ENCODE assay signal across 30 cellular contexts in genomic region chr12:58285551-58285950, GRCh38.
DNase-seq lines count a peak whose midpoint lies in the region; ATAC-seq and TF ChIP-seq lines count a peak whose summit lies in the region.
"Had no signal": no experiment of that assay in that cellular context is flagged by ENCODE, and none has a peak within 500 bp of the region (broad histone marks: within the 10 kb centered on the region; RNA-seq: fewer than 3 reads in every experiment).

No MANE protein-coding gene starts in this region.

- H3K4me2 ChIP-seq in OCI-LY7 (ENCODE audit: low read length) = no peak overlapping the region

- no peak overlapping the region for H3K27ac Mint-ChIP-seq in WTC11
- H3K27ac Mint-ChIP-seq: activated T-helper 1 cell treated with anti-CD3 and anti-CD28 coated beads, Interleukin-12 subunit alpha, Interleukin-12 subunit beta, Interleukin-2, Interleukin-4 antibody, amounts not matched to agents 30 ng/mL and 10 ng/mL and 1 ng/mL, durations not matched to agents 14 hours and 24 hours and 36 hours; CD8-positive, alpha-beta memory T cell; effector memory CD8-positive, alpha-beta T cell; IgD-negative memory B cell had no signal

- CTCF ChIA-PET in WTC11 (lab: Charles Lee) (interaction anchor here (1.2 kb wide), 1 partner anchor 109 kb away, joined by 5 read pairs; no protein-coding TSS in a partner anchor), OCI-LY7 (lab: Charles Lee; ENCODE audit: unreplicated experiment) (interaction anchor here (0.6 kb wide), 1 partner anchor 435 kb away, joined by 3 read pairs; no protein-coding TSS in a partner anchor)

- H3K36me3 ChIP-seq in OCI-LY7 (ENCODE audit: insufficient read depth, low read length) = no peaks in the 10 kb centered on the region
- H3K36me3 ChIP-seq: breast epithelium, esophagus muscularis mucosa, gastrocnemius medialis, lower lobe of right lung, transverse colon had no signal

- no peaks in the 10 kb centered on the region for H3K9me2 ChIP-seq in OCI-LY7 (ENCODE audit: insufficient read depth, low read length)

- no peaks in the 10 kb centered on the region for H3K9me3 ChIP-seq in OCI-LY7 (ENCODE audit: low read length)
- H3K9me3 ChIP-seq: breast epithelium, gastrocnemius medialis, lower lobe of right lung had no signal

- no peak for TF ChIP-seq POLR2A in lower leg skin (IDR thresholded peaks at IDR 0.05)

- TF ChIP-seq CTCF in WTC11 (IDR thresholded peaks at IDR 0.05) (no peak), OCI-LY7 (conservative IDR thresholded peaks at IDR 0.05; ENCODE audit: low read length) (no peak), lower leg skin (IDR thresholded peaks at IDR 0.05) (no peak)

- H3K9me3 Mint-ChIP-seq in WTC11 = peaks cover 23% of the 10 kb centered on the region
- H3K9me3 Mint-ChIP-seq: activated T-helper 1 cell treated with anti-CD3 and anti-CD28 coated beads, Interleukin-12 subunit alpha, Interleukin-12 subunit beta, Interleukin-2, Interleukin-4 antibody, amounts not matched to agents 30 ng/mL and 10 ng/mL and 1 ng/mL, durations not matched to agents 14 hours and 24 hours and 36 hours had no signal

- ATAC-seq in WTC11 = peak; percentile 99
- ATAC-seq in SK-N-SH treated with all-trans-retinoic acid at 6 μM for 48 hours = no peak
- ATAC-seq: effector memory CD8-positive, alpha-beta T cell; gastrocnemius medialis; lower lobe of right lung; psoas muscle had no signal

- POLR2A ChIA-PET in WTC11 (lab: Charles Lee) (no interaction called here), OCI-LY7 (lab: Charles Lee) (interaction anchor here (0.8 kb wide), 1 partner anchor 19 kb away, joined by 3 read pairs; no protein-coding TSS in a partner anchor)

- no peak overlapping the region for H2AFZ ChIP-seq in OCI-LY7 (ENCODE audit: low read length)

- no peak overlapping the region for H3K4me3 Mint-ChIP-seq in WTC11
- H3K4me3 Mint-ChIP-seq: activated T-helper 1 cell treated with anti-CD3 and anti-CD28 coated beads, Interleukin-12 subunit alpha, Interleukin-12 subunit beta, Interleukin-2, Interleukin-4 antibody, amounts not matched to agents 30 ng/mL and 10 ng/mL and 1 ng/mL, durations not matched to agents 14 hours and 24 hours and 36 hours; CD8-positive, alpha-beta memory T cell; effector memory CD8-positive, alpha-beta T cell; IgD-negative memory B cell had no signal

- H3K36me3 Mint-ChIP-seq in WTC11 = peaks cover 13% of the 10 kb centered on the region
- H3K36me3 Mint-ChIP-seq: CD8-positive, alpha-beta memory T cell had no signal

- no peaks in the 10 kb centered on the region for H3K27me3 Mint-ChIP-seq in WTC11 (ENCODE audit: low read depth)
- H3K27me3 Mint-ChIP-seq: IgD-negative memory B cell had no signal

- H3K27ac ChIP-seq in OCI-LY7 (ENCODE audit: low read depth, low read length, poor library complexity, severe bottlenecking) = no peak overlapping the region
- H3K27ac ChIP-seq: 22Rv1, breast epithelium, esophagus muscularis mucosa, gastrocnemius medialis, lower lobe of right lung, psoas muscle, RWPE1, SK-N-MC, transverse colon, VCaP had no signal

- BruUV-seq in OCI-LY7 (replicated peaks; lab: Mats Ljungman, UMichigan) = no TSS peak

- 52 to 53% methylated on average over 5 of the region's 5 CpGs for WGBS in lower leg skin, 2 donors

- no peaks in the 10 kb centered on the region for H3K4me1 ChIP-seq in OCI-LY7 (ENCODE audit: insufficient read depth, low read length, poor library complexity, severe bottlenecking)
- H3K4me1 ChIP-seq: breast epithelium, gastrocnemius medialis, lower lobe of right lung, psoas muscle, transverse colon had no signal

- DNase-seq in NCI-H146 (lab: John Stamatoyannopoulos, UW) = peak; percentile 1
- DNase-seq in NCI-H146 treated with DMSO at 0.1 percent for 48 hours (lab: John Stamatoyannopoulos, UW; ENCODE audit: unreplicated experiment) = no peak
- peak; percentile 64 for DNase-seq in WTC11 (ENCODE audit: low spot score)
- DNase-seq in islet precursor cell = peak; percentile 80
- DNase-seq in NCI-H345 (lab: John Stamatoyannopoulos, UW) = no peak
- DNase-seq in OCI-LY7 (ENCODE audit: low spot score) = no peak
- DNase-seq in lower leg skin (ENCODE audit: low spot score in 2 of 2) = no peak
- DNase-seq: activated naive CD4-positive, alpha-beta T cell treated with anti-CD3 and anti-CD28 coated beads, Interleukin-2, amount 50 U/mL, for 16 hours; amygdala; CD8-positive, alpha-beta memory T cell; DMS53; effector memory CD8-positive, alpha-beta T cell; gastrocnemius medialis; hypothalamus; lower lobe of right lung; NCI-H1105 treated with DMSO at 0.1 percent for 48 hours; NCI-H526 treated with DMSO at 0.1 percent for 48 hours; psoas muscle; stimulated activated CD8-positive, alpha-beta memory T cell treated with anti-CD3 and anti-CD28 coated beads, Interleukin-4, amount 100 ng/mL, for 48 hours; T-helper 2 cell; transverse colon had no signal

- H3K4me3 ChIP-seq in OCI-LY7 (ENCODE audit: low read depth, low read length, poor library complexity, severe bottlenecking) (no peak overlapping the region), lower leg skin (ENCODE audit: low read depth, poor library complexity, severe bottlenecking) (no peak overlapping the region)
- H3K4me3 ChIP-seq: breast epithelium, esophagus muscularis mucosa, gastrocnemius medialis, lower lobe of right lung, psoas muscle, SK-N-MC, transverse colon had no signal

- no peaks in the 10 kb centered on the region for H3K79me2 ChIP-seq in OCI-LY7 (ENCODE audit: insufficient read depth, low read depth, low read length)

- H3K4me1 Mint-ChIP-seq in WTC11 = peaks cover 16% of the 10 kb centered on the region
- H3K4me1 Mint-ChIP-seq: CD8-positive, alpha-beta memory T cell; IgD-negative memory B cell had no signal

- no peaks in the 10 kb centered on the region for H4K20me1 ChIP-seq in OCI-LY7 (ENCODE audit: insufficient read depth, low read length)

- intact Hi-C loops in OCI-LY7 (cut with micrococcal nuclease; ENCODE audit: unreplicated experiment) = no loop called here
- intact Hi-C loops in lower leg skin (cut with DNase I; ENCODE audit: low total_unique reads) = no loop called here

TF ChIP-seq in WTC11, 78 proteins besides CTCF, POLR2A, EP300 and RAD21 (continues in another document):
- TF ChIP-seq E2F4 (CRISPR knock-in tag; IDR thresholded peaks at IDR 0.05; ENCODE audit: borderline replicate concordance, low read depth) (no peak), ESRRA (CRISPR knock-in tag; IDR thresholded peaks at IDR 0.05; ENCODE audit: borderline replicate concordance) (no peak), USF1 (CRISPR knock-in tag; IDR thresholded peaks at IDR 0.05) (no peak), PRRX2 (CRISPR knock-in tag; IDR thresholded peaks at IDR 0.05) (no peak), KAT7 (CRISPR knock-in tag; IDR thresholded peaks at IDR 0.05; ENCODE audit: borderline replicate concordance) (no peak), IRF2 (CRISPR knock-in tag; IDR thresholded peaks at IDR 0.05; ENCODE audit: borderline replicate concordance, low read depth) (no peak), MYBL2 (CRISPR knock-in tag; IDR thresholded peaks at IDR 0.05) (no peak), SMAD3 (CRISPR knock-in tag; IDR thresholded peaks at IDR 0.05; ENCODE audit: borderline replicate concordance) (no peak), JAZF1 (CRISPR knock-in tag; IDR thresholded peaks at IDR 0.05) (no peak), MXD4 (CRISPR knock-in tag; IDR thresholded peaks at IDR 0.05; ENCODE audit: borderline replicate concordance) (no peak)

TF ChIP-seq in SK-N-SH treated with all-trans-retinoic acid at 6 μM for 48 hours, 23 proteins besides CTCF, POLR2A, EP300 and RAD21 (continues in another document):
- TF ChIP-seq ZC3H10 (CRISPR knock-in tag; IDR thresholded peaks at IDR 0.05) (no peak), CSDC2 (CRISPR knock-in tag; IDR thresholded peaks at IDR 0.05) (no peak), ESRRG (CRISPR knock-in tag; IDR thresholded peaks at IDR 0.05) (no peak), ISL1 (CRISPR knock-in tag; IDR thresholded peaks at IDR 0.05) (no peak), TCF4 (CRISPR knock-in tag; IDR thresholded peaks at IDR 0.05; ENCODE audit: borderline replicate concordance) (no peak), ZNF8 (CRISPR knock-in tag; IDR thresholded peaks at IDR 0.05) (no peak), RARB (CRISPR knock-in tag; IDR thresholded peaks at IDR 0.05) (no peak), SNAI2 (CRISPR knock-in tag; IDR thresholded peaks at IDR 0.05) (no peak), ZFP30 (CRISPR knock-in tag; IDR thresholded peaks at IDR 0.05) (no peak), OSR1 (CRISPR knock-in tag; IDR thresholded peaks at IDR 0.05) (no peak), ARNTL (CRISPR knock-in tag; IDR thresholded peaks at IDR 0.05; ENCODE audit: borderline replicate concordance, low read depth) (no peak), BACH2 (CRISPR knock-in tag; IDR thresholded peaks at IDR 0.05; ENCODE audit: borderline replicate concordance) (no peak), GLIS3 (CRISPR knock-in tag; IDR thresholded peaks at IDR 0.05) (no peak), ZNF565 (CRISPR knock-in tag; conservative IDR thresholded peaks at IDR 0.05; ENCODE audit: low read depth) (no peak), TSHZ2 (CRISPR knock-in tag; IDR thresholded peaks at IDR 0.05) (no peak), PPARA (CRISPR knock-in tag; IDR thresholded peaks at IDR 0.05; ENCODE audit: borderline replicate concordance) (no peak)

Comparison
In these comparisons a context has a peak if more than half of its experiments do, and no peak if none do; other contexts are left out.
1. DNase-seq: peak in NCI-H146 (single experiment), WTC11 (single experiment) and islet precursor cell (single experiment); none in NCI-H146 treated with DMSO at 0.1 percent for 48 hours (single experiment), NCI-H345 (single experiment), OCI-LY7 (single experiment) and lower leg skin (0 of 2).